8 cellular contexts compared by ENCODE assay signal in genomic region chr6:105431226-105431625, GRCh38. TPM values are rescaled to one million over a fixed set of nuclear protein-coding genes. Genes with fewer than 3 reads are reported as not detected.
DNase-seq lines count a peak whose midpoint lies in the region; ATAC-seq, FAIRE-seq and TF ChIP-seq lines count a peak whose summit lies in the region.

No MANE protein-coding gene starts in this region.

- peak; percentile 68 for DNase-seq in EH (ENCODE audit: low read depth)
- DNase-seq in NCI-H1105 treated with DMSO at 0.1 percent for 48 hours (lab: John Stamatoyannopoulos, UW), result peak; percentile 44
- DNase-seq in adipocyte (ENCODE audit: low read depth), result peak; percentile 82
- DNase-seq in inferior parietal cortex (ENCODE audit: extremely low spot score), result peak; percentile 75
- DNase-seq in vagina (ENCODE audit: extremely low spot score in 2 of 2), result no peak
- DNase-seq in ecto neural progenitor cell (ENCODE audit: low spot score), result no peak

- intact Hi-C loops in vagina (cut with DNase I), result no loop called here

- TF ChIP-seq POLR2A in vagina (IDR thresholded peaks at IDR 0.05), result no peak

- H3K9ac ChIP-seq in adipocyte (ENCODE audit: low read length), result no peak overlapping the region

- H3K27me3 ChIP-seq in adipocyte (replicated peaks; ENCODE audit: control insufficient read depth, insufficient read depth, low read length), result no peaks in the 10 kb centered on the region
- no peaks in the 10 kb centered on the region for H3K27me3 ChIP-seq in vagina

- ATAC-seq in HG02852 (IDR thresholded peaks at IDR 0.05; ENCODE audit: unreplicated experiment), result no peak

- FAIRE-seq in A204.1 (lab: Jason Lieb, UNC), result peak; percentile 86

- H3K9me3 ChIP-seq in adipocyte (ENCODE audit: control insufficient read depth, low read length) (no peaks in the 10 kb centered on the region), vagina (no peaks in the 10 kb centered on the region)

- H3K27ac ChIP-seq in vagina, result no peak overlapping the region

- peaks cover 46% of the 10 kb centered on the region for H3K4me1 ChIP-seq in adipocyte (ENCODE audit: control insufficient read depth, insufficient read depth, low read length)
- peaks cover 9% of the 10 kb centered on the region for H3K4me1 ChIP-seq in vagina

- H3K4me3 ChIP-seq in adipocyte (ENCODE audit: low read length) (no peak overlapping the region), vagina (no peak overlapping the region)

- TF ChIP-seq CTCF in vagina (IDR thresholded peaks at IDR 0.05), result peak in 2 of 3 experiments; percentile 54 to 61

- H3K36me3 ChIP-seq in adipocyte (ENCODE audit: control insufficient read depth, insufficient read depth, low read length, severe bottlenecking), result no peaks in the 10 kb centered on the region
- no peaks in the 10 kb centered on the region for H3K36me3 ChIP-seq in vagina

RNA-seq across cellular contexts. Expression of gene PREP, which starts 28.3 kb away (rescaled TPM):
- 19.2 TPM for total RNA-seq in vagina

Comparison
In these comparisons a context has a peak if more than half of its experiments do, and no peak if none do; other contexts are left out.
1. DNase-seq: peak in EH (single experiment), NCI-H1105 treated with DMSO at 0.1 percent for 48 hours (single experiment), adipocyte (single experiment) and inferior parietal cortex (single experiment); none in vagina (0 of 2) and ecto neural progenitor cell (single experiment).